10 cellular contexts compared by ENCODE assay signal in the genomic region with DNA sequence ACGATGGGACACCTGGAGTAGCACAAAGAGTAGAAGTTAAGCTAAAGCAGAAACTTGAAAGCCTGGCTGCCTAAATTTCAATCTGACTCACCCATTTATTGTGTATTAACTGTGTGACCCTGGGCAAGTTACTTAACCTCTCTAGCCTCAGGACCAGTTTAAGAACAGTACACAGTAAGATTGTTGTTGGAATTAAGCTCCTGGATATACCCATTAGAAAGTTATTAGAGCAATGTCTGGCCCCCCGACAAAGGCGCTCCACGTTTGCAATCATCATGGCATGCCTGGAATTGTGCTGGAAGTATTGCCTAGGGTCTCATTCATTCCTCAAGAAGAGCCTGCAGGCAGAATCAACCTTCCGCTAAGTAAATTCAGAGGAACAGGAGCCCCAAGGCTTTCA. TPM values are rescaled to one million over a fixed set of nuclear protein-coding genes. Genes with fewer than 3 reads are reported as not detected.
DNase-seq lines count a peak whose midpoint lies in the region; ATAC-seq and TF ChIP-seq lines count a peak whose summit lies in the region.
"Had no signal": no experiment of that assay in that cellular context is flagged by ENCODE, and none has a peak within 500 bp of the region (broad histone marks: within the 10 kb centered on the region; RNA-seq: fewer than 3 reads in every experiment).

No MANE protein-coding gene starts in this region.

- TF ChIP-seq CTCF in body of pancreas (IDR thresholded peaks at IDR 0.05) (no peak), lower lobe of right lung (IDR thresholded peaks at IDR 0.05) (no peak), transverse colon (IDR thresholded peaks at IDR 0.05) (no peak)

- H3K9me3 ChIP-seq in body of pancreas, result no peaks in the 10 kb centered on the region
- H3K9me3 ChIP-seq in lower lobe of right lung, result no peaks in the 10 kb centered on the region
- H3K9me3 ChIP-seq in transverse colon, result no peaks in the 10 kb centered on the region

- H3K4me1 ChIP-seq in body of pancreas (peaks cover 55% of the 10 kb centered on the region), lower lobe of right lung (peaks cover 66% of the 10 kb centered on the region), transverse colon (peaks cover 16 to 61% (median 54%) of the 10 kb centered on the region in 4 donors)

- H3K9me3 Mint-ChIP-seq in activated T-cell treated with anti-CD3 and anti-CD28 coated beads, Interleukin-2, amount 50 U/mL, for 72 hours, result no peaks in the 10 kb centered on the region

- H3K4me3 ChIP-seq in body of pancreas (peak overlapping the region; percentile 56 to 75), lower lobe of right lung (peak overlapping the region; percentile 82), transverse colon (peak overlapping the region; percentile 58 to 73 (median 68))

- H3K36me3 ChIP-seq in body of pancreas (replicated peaks in 1 of 2; ENCODE audit: insufficient read depth in 1 of 2, low read depth in 2 of 2) (no peaks in the 10 kb centered on the region), lower lobe of right lung (no peaks in the 10 kb centered on the region), transverse colon (no peaks in the 10 kb centered on the region)

- TF ChIP-seq EP300 in transverse colon (IDR thresholded peaks at IDR 0.05; ENCODE audit: low read depth), result no peak

- no peak for ATAC-seq in activated T-cell treated with anti-CD3 and anti-CD28 coated beads, Interleukin-2, amount 50 U/mL, for 72 hours (replicated peaks in 1 of 2)
- ATAC-seq in body of pancreas, result no peak
- ATAC-seq in lower lobe of right lung, result no peak
- ATAC-seq in HG03342 (IDR thresholded peaks at IDR 0.05; ENCODE audit: unreplicated experiment), result no peak

- intact Hi-C loops in body of pancreas (cut with DNase I) (no loop called here), lower lobe of right lung (cut with DNase I) (no loop called here), transverse colon (cut with DNase I; ENCODE audit: low total_unique reads) (loop anchor here (5.0 kb wide), 1 partner anchor 100 kb away; no protein-coding TSS in a partner anchor)

- no peak for TF ChIP-seq POLR2A in body of pancreas (IDR thresholded peaks at IDR 0.05)
- no peak for TF ChIP-seq POLR2A in transverse colon (IDR thresholded peaks at IDR 0.05)

- peak overlapping the region; percentile 90 for H3K4me3 Mint-ChIP-seq in activated T-cell treated with anti-CD3 and anti-CD28 coated beads, Interleukin-2, amount 50 U/mL, for 72 hours

- H3K27me3 Mint-ChIP-seq in activated T-cell treated with anti-CD3 and anti-CD28 coated beads, Interleukin-2, amount 50 U/mL, for 72 hours (ENCODE audit: low read depth), result no peaks in the 10 kb centered on the region

- H3K27ac Mint-ChIP-seq in activated T-cell treated with anti-CD3 and anti-CD28 coated beads, Interleukin-2, amount 50 U/mL, for 72 hours, result peak overlapping the region; percentile 82

- peak overlapping the region; percentile 91 to 99 (median 98) for H3K27ac ChIP-seq in body of pancreas
- H3K27ac ChIP-seq in lower lobe of right lung, result peak overlapping the region; percentile 93
- H3K27ac ChIP-seq in transverse colon, result peak overlapping the region; percentile 92 to 96 (median 94)

- in situ Hi-C loops in transverse colon (cut with MboI; ENCODE audit: low pct_ligation_motif_present in 1 of 4, low pct_unique_long_range_greater_than_20kb in 1 of 4, low sequenced_read_pairs in 3 of 4), result no loop called here

- no peak for DNase-seq in activated T-cell treated with anti-CD3 and anti-CD28 coated beads, Interleukin-2, amount 50 U/mL, for 72 hours
- no peak for DNase-seq in activated T-cell treated with anti-CD3 and anti-CD28 coated beads for 4 hours
- no peak for DNase-seq in body of pancreas
- no peak for DNase-seq in lower lobe of right lung
- no peak for DNase-seq in transverse colon
- DNase-seq in NCI-H526 (lab: John Stamatoyannopoulos, UW), result no peak
- no peak for DNase-seq in DMS 273 treated with DMSO at 0.1 percent for 48 hours (lab: John Stamatoyannopoulos, UW)
- DNase-seq: stimulated activated naive CD4-positive, alpha-beta T cell had no signal

- H3K27me3 ChIP-seq in body of pancreas (no peaks in the 10 kb centered on the region), lower lobe of right lung (ENCODE audit: low read depth) (no peaks in the 10 kb centered on the region), transverse colon (no peaks in the 10 kb centered on the region)

- peaks cover 47% of the 10 kb centered on the region for H3K4me1 Mint-ChIP-seq in activated T-cell treated with anti-CD3 and anti-CD28 coated beads, Interleukin-2, amount 50 U/mL, for 72 hours (ENCODE audit: low read depth)

- WGBS in body of pancreas, 2 donors, result 9 to 12% methylated on average over 5 of the region's 5 CpGs
- 28% methylated on average over 5 of the region's 5 CpGs; no CpG with 5 or more reads in 1 of the 2 donors for WGBS in transverse colon (ENCODE audit: low coverage in 1 of 2), 2 donors

- H3K36me3 Mint-ChIP-seq in activated T-cell treated with anti-CD3 and anti-CD28 coated beads, Interleukin-2, amount 50 U/mL, for 72 hours (ENCODE audit: insufficient read depth in 2 of 2), result peaks cover 4 to 6% of the 10 kb centered on the region in 2 donors

RNA-seq across cellular contexts. Expression of gene SDC4, which starts 1.4 kb away (rescaled TPM):
- total RNA-seq in activated T-cell treated with anti-CD3 and anti-CD28 coated beads, Interleukin-2, amount 50 U/mL, for 72 hours, result 10 to 100 TPM; 37.7 to 51.1 TPM
- total RNA-seq in body of pancreas, result 10 to 100 TPM; 62.0 to 97.6 TPM
- total RNA-seq in lower lobe of right lung, result 259 TPM
- 100 to 1,000 TPM in 2 of 4 donors, 10 to 100 TPM in 2; 60.7 to 140 (median 94.3) TPM for total RNA-seq in transverse colon

RNA-seq across cellular contexts. Expression of gene SYS1, which starts 16.1 kb away (rescaled TPM):
- total RNA-seq in activated T-cell treated with anti-CD3 and anti-CD28 coated beads, Interleukin-2, amount 50 U/mL, for 72 hours, result 10 to 100 TPM; 35.4 to 38.8 TPM
- total RNA-seq in body of pancreas (10 to 100 TPM; 14.2 to 15.3 TPM), lower lobe of right lung (69.3 TPM), transverse colon (10 to 100 TPM in 3 of 4 donors, 1 to 10 TPM in 1; 5.6 to 64.7 (median 38.4) TPM)

RNA-seq across cellular contexts. Expression of gene TP53TG5, which starts 31.3 kb away (rescaled TPM):
- total RNA-seq in activated T-cell treated with anti-CD3 and anti-CD28 coated beads, Interleukin-2, amount 50 U/mL, for 72 hours, result under 1 TPM; 0.67 to 0.83 TPM
- total RNA-seq in body of pancreas (not detected), lower lobe of right lung (not detected), transverse colon (under 1 TPM in 1 of 4 donors, not detected in 3; 0.14 TPM)
- total RNA-seq: RPMI7951 had no signal

RNA-seq across cellular contexts. Expression of gene MATN4, which starts 38.8 kb away (rescaled TPM):
- 1 to 10 TPM; 3.5 to 5.1 TPM for total RNA-seq in activated T-cell treated with anti-CD3 and anti-CD28 coated beads, Interleukin-2, amount 50 U/mL, for 72 hours
- 1 to 10 TPM; 4.9 to 5.3 TPM for total RNA-seq in body of pancreas
- not detected for total RNA-seq in lower lobe of right lung
- total RNA-seq in transverse colon, result not detected
- total RNA-seq: RPMI7951 had no signal

RNA-seq across cellular contexts. Expression of gene RBPJL, which starts 40.2 kb away (rescaled TPM):
- total RNA-seq in activated T-cell treated with anti-CD3 and anti-CD28 coated beads, Interleukin-2, amount 50 U/mL, for 72 hours, result not detected
- total RNA-seq in body of pancreas (100 to 1,000 TPM; 306 to 837 TPM), lower lobe of right lung (not detected), transverse colon (not detected)
- total RNA-seq: RPMI7951 had no signal
